In genomic region chr6:84252140-84252539, GRCh38 we compare ENCODE assay signal across 1 cellular context.
TF ChIP-seq lines count a peak whose summit lies in the region.

No MANE protein-coding gene starts in this region.

TF ChIP-seq in K562, 482 proteins besides CTCF, POLR2A, EP300 and RAD21 (continued from another document):
- TF ChIP-seq, protein P1, sequence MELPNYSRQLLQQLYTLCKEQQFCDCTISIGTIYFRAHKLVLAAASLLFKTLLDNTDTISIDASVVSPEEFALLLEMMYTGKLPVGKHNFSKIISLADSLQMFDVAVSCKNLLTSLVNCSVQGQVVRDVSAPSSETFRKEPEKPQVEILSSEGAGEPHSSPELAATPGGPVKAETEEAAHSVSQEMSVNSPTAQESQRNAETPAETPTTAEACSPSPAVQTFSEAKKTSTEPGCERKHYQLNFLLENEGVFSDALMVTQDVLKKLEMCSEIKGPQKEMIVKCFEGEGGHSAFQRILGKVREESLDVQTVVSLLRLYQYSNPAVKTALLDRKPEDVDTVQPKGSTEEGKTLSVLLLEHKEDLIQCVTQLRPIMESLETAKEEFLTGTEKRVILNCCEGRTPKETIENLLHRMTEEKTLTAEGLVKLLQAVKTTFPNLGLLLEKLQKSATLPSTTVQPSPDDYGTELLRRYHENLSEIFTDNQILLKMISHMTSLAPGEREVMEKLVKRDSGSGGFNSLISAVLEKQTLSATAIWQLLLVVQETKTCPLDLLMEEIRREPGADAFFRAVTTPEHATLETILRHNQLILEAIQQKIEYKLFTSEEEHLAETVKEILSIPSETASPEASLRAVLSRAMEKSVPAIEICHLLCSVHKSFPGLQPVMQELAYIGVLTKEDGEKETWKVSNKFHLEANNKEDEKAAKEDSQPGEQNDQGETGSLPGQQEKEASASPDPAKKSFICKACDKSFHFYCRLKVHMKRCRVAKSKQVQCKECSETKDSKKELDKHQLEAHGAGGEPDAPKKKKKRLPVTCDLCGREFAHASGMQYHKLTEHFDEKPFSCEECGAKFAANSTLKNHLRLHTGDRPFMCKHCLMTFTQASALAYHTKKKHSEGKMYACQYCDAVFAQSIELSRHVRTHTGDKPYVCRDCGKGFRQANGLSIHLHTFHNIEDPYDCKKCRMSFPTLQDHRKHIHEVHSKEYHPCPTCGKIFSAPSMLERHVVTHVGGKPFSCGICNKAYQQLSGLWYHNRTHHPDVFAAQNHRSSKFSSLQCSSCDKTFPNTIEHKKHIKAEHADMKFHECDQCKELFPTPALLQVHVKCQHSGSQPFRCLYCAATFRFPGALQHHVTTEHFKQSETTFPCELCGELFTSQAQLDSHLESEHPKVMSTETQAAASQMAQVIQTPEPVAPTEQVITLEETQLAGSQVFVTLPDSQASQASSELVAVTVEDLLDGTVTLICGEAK (IDR thresholded peaks at IDR 0.05) = peak; percentile 83
- TF ChIP-seq, protein P1 (CRISPR knock-in tag; IDR thresholded peaks at IDR 0.05) = peak; percentile 71
